In genomic region chr3:195546130-195546560, GRCh38 we compare ENCODE assay signal across 8 cellular contexts. TPM values are rescaled to one million over a fixed set of nuclear protein-coding genes. Genes with fewer than 3 reads are reported as not detected.
DNase-seq lines count a peak whose midpoint lies in the region; ATAC-seq and TF ChIP-seq lines count a peak whose summit lies in the region.

No MANE protein-coding gene starts in this region.

- peak overlapping the region; percentile 39 for H3K27ac ChIP-seq in right cardiac atrium (ENCODE audit: low read length)
- peak overlapping the region in 2 of 3 donors; percentile 63 to 76 for H3K27ac ChIP-seq in thyroid gland

- ATAC-seq in activated CD4-positive, alpha-beta T cell treated with anti-CD3 and anti-CD28 coated beads for 36 hours, result no peak
- ATAC-seq in activated T-cell treated with anti-CD3 and anti-CD28 coated beads, Interleukin-2, amount 50 U/mL, for 72 hours (replicated peaks in 1 of 2), result peak in 1 of 2 donors; percentile 6
- ATAC-seq in right cardiac atrium, result peak in 1 of 2 donors; percentile 10

- H3K36me3 ChIP-seq in thyroid gland, result no peaks in the 10 kb centered on the region

- 41% methylated on average over 4 of the region's 4 CpGs for WGBS in right cardiac atrium
- 32 to 44% methylated on average over 4 of the region's 4 CpGs for WGBS in thyroid gland, 2 donors

- H3K4me1 ChIP-seq in right cardiac atrium (ENCODE audit: control insufficient read depth, insufficient read depth, low read length) (peaks cover 4% of the 10 kb centered on the region), thyroid gland (peaks cover 17 to 57% of the 10 kb centered on the region in 2 donors)

- POLR2A ChIA-PET in activated CD4-positive, alpha-beta T cell treated with anti-CD3 and anti-CD28 coated beads for 36 hours (lab: Charles Lee), result interaction anchor here (1.1 kb wide), 1 partner anchor 63 kb away, joined by 5 read pairs; no protein-coding TSS in a partner anchor

- CTCF ChIA-PET in activated CD4-positive, alpha-beta T cell treated with anti-CD3 and anti-CD28 coated beads for 36 hours (lab: Charles Lee), result interaction anchor here (0.9 to 5.3 kb wide), 5 partner anchors 8 to 276 kb away, joined by 3 to 29 read pairs (median 5); partner anchors contain the start of gene XXYLT1

- TF ChIP-seq CTCF in thyroid gland (IDR thresholded peaks at IDR 0.05), result no peak

- H3K36me3 Mint-ChIP-seq in activated CD4-positive, alpha-beta T cell treated with anti-CD3 and anti-CD28 coated beads for 36 hours (ENCODE audit: low read depth), result peaks cover 6% of the 10 kb centered on the region
- peaks cover 5 to 6% of the 10 kb centered on the region in 2 donors for H3K36me3 Mint-ChIP-seq in activated T-cell treated with anti-CD3 and anti-CD28 coated beads, Interleukin-2, amount 50 U/mL, for 72 hours (ENCODE audit: insufficient read depth in 2 of 2)

- peaks cover 68% of the 10 kb centered on the region for H3K4me1 Mint-ChIP-seq in activated CD4-positive, alpha-beta T cell treated with anti-CD3 and anti-CD28 coated beads for 36 hours
- H3K4me1 Mint-ChIP-seq in activated T-cell treated with anti-CD3 and anti-CD28 coated beads, Interleukin-2, amount 50 U/mL, for 72 hours (ENCODE audit: low read depth), result peaks cover 74% of the 10 kb centered on the region

- H3K27me3 Mint-ChIP-seq in activated CD4-positive, alpha-beta T cell treated with anti-CD3 and anti-CD28 coated beads for 36 hours, result no peaks in the 10 kb centered on the region
- H3K27me3 Mint-ChIP-seq in activated T-cell treated with anti-CD3 and anti-CD28 coated beads, Interleukin-2, amount 50 U/mL, for 72 hours (ENCODE audit: low read depth), result no peaks in the 10 kb centered on the region

- no peaks in the 10 kb centered on the region for H3K9me3 Mint-ChIP-seq in activated CD4-positive, alpha-beta T cell treated with anti-CD3 and anti-CD28 coated beads for 36 hours (ENCODE audit: low read depth)
- no peaks in the 10 kb centered on the region for H3K9me3 Mint-ChIP-seq in activated T-cell treated with anti-CD3 and anti-CD28 coated beads, Interleukin-2, amount 50 U/mL, for 72 hours

- DNase-seq in activated CD4-positive, alpha-beta T cell treated with anti-CD3 and anti-CD28 coated beads for 36 hours, result peak; percentile 55
- no peak for DNase-seq in activated CD4-positive, alpha-beta T cell treated with anti-CD3 and anti-CD28 coated beads for 1 hour
- peak in 1 of 2 donors; percentile 35 for DNase-seq in activated T-cell treated with anti-CD3 and anti-CD28 coated beads, Interleukin-2, amount 50 U/mL, for 72 hours
- peak in 2 of 3 donors; percentile 44 to 54 for DNase-seq in right cardiac atrium
- DNase-seq in thyroid gland, result peak; percentile 66 to 71
- no peak for DNase-seq in NCI-H345 treated with DMSO at 0.1 percent for 48 hours (lab: John Stamatoyannopoulos, UW; ENCODE audit: unreplicated experiment)
- no peak for DNase-seq in DMS114 treated with DMSO at 0.1 percent for 48 hours (lab: John Stamatoyannopoulos, UW; ENCODE audit: unreplicated experiment)
- DNase-seq in NCI-H2227 (lab: John Stamatoyannopoulos, UW; ENCODE audit: unreplicated experiment), result no peak

- intact Hi-C loops in activated CD4-positive, alpha-beta T cell treated with anti-CD3 and anti-CD28 coated beads for 36 hours (cut with DNase I, micrococcal nuclease), result no loop called here
- intact Hi-C loops in right cardiac atrium (cut with DNase I), result no loop called here
- intact Hi-C loops in thyroid gland (cut with DNase I), result no loop called here

- peak overlapping the region; percentile 94 for H3K27ac Mint-ChIP-seq in activated CD4-positive, alpha-beta T cell treated with anti-CD3 and anti-CD28 coated beads for 36 hours
- H3K27ac Mint-ChIP-seq in activated T-cell treated with anti-CD3 and anti-CD28 coated beads, Interleukin-2, amount 50 U/mL, for 72 hours, result peak overlapping the region; percentile 96

- H3K27me3 ChIP-seq in right cardiac atrium (ENCODE audit: control insufficient read depth, insufficient read depth), result no peaks in the 10 kb centered on the region
- H3K27me3 ChIP-seq in thyroid gland, result no peaks in the 10 kb centered on the region

- H3K4me3 Mint-ChIP-seq in activated CD4-positive, alpha-beta T cell treated with anti-CD3 and anti-CD28 coated beads for 36 hours, result peak overlapping the region; percentile 57
- peak overlapping the region; percentile 69 to 92 for H3K4me3 Mint-ChIP-seq in activated T-cell treated with anti-CD3 and anti-CD28 coated beads, Interleukin-2, amount 50 U/mL, for 72 hours

- H3K4me3 ChIP-seq in right cardiac atrium (ENCODE audit: low read length) (no peak overlapping the region), thyroid gland (replicated peaks in 1 of 3) (no peak overlapping the region)

- no peak for TF ChIP-seq POLR2A in thyroid gland (IDR thresholded peaks at IDR 0.05)

- H3K9me3 ChIP-seq in right cardiac atrium (ENCODE audit: control insufficient read depth, low read length) (no peaks in the 10 kb centered on the region), thyroid gland (no peaks in the 10 kb centered on the region)

RNA-seq across cellular contexts. Expression of gene PPP1R2, which starts 3.0 kb away (rescaled TPM):
- total RNA-seq in activated CD4-positive, alpha-beta T cell treated with anti-CD3 and anti-CD28 coated beads for 36 hours, result 100 to 1,000 TPM in 1 of 2 experiments, 10 to 100 TPM in 1; 77.0 to 134 TPM
- 10 to 100 TPM; 68.7 to 71.9 TPM for total RNA-seq in activated T-cell treated with anti-CD3 and anti-CD28 coated beads, Interleukin-2, amount 50 U/mL, for 72 hours
- total RNA-seq in right cardiac atrium, result 10 to 100 TPM; 44.7 to 52.4 (median 46.7) TPM
- 31.1 TPM for polyA plus RNA-seq in right cardiac atrium
- total RNA-seq in thyroid gland, result 100 to 1,000 TPM in 2 of 4 donors, 10 to 100 TPM in 2; 76.2 to 113 (median 99.9) TPM

RNA-seq across cellular contexts. Expression of gene APOD, which starts 37.6 kb away (rescaled TPM):
- not detected for total RNA-seq in activated CD4-positive, alpha-beta T cell treated with anti-CD3 and anti-CD28 coated beads for 36 hours
- total RNA-seq in activated T-cell treated with anti-CD3 and anti-CD28 coated beads, Interleukin-2, amount 50 U/mL, for 72 hours, result 1 to 10 TPM; 2.4 to 4.3 TPM
- 10 to 100 TPM; 31.8 to 45.9 (median 40.8) TPM for total RNA-seq in right cardiac atrium
- 174 TPM for polyA plus RNA-seq in right cardiac atrium
- 100 to 1,000 TPM; 283 to 756 (median 407) TPM for total RNA-seq in thyroid gland

Comparison
In these comparisons a context has a peak if more than half of its experiments do, and no peak if none do; other contexts are left out.
1. DNase-seq: peak in activated CD4-positive, alpha-beta T cell treated with anti-CD3 and anti-CD28 coated beads for 36 hours (single experiment), right cardiac atrium (2 of 3) and thyroid gland (2 of 2); none in activated CD4-positive, alpha-beta T cell treated with anti-CD3 and anti-CD28 coated beads for 1 hour (single experiment), NCI-H345 treated with DMSO at 0.1 percent for 48 hours (single experiment), DMS114 treated with DMSO at 0.1 percent for 48 hours (single experiment) and NCI-H2227 (single experiment).
2. RNA of gene APOD, which starts 37.6 kb away (total RNA-seq): 283 to 756 TPM in thyroid gland and 31.8 to 45.9 TPM in right cardiac atrium; 2.4 to 4.3 TPM in activated T-cell treated with anti-CD3 and anti-CD28 coated beads, Interleukin-2, amount 50 U/mL, for 72 hours and not detected in activated CD4-positive, alpha-beta T cell treated with anti-CD3 and anti-CD28 coated beads for 36 hours; every median in the first group is over 4 times any median in the second.